ENCODE assay signal across 9 cellular contexts in the genomic region with DNA sequence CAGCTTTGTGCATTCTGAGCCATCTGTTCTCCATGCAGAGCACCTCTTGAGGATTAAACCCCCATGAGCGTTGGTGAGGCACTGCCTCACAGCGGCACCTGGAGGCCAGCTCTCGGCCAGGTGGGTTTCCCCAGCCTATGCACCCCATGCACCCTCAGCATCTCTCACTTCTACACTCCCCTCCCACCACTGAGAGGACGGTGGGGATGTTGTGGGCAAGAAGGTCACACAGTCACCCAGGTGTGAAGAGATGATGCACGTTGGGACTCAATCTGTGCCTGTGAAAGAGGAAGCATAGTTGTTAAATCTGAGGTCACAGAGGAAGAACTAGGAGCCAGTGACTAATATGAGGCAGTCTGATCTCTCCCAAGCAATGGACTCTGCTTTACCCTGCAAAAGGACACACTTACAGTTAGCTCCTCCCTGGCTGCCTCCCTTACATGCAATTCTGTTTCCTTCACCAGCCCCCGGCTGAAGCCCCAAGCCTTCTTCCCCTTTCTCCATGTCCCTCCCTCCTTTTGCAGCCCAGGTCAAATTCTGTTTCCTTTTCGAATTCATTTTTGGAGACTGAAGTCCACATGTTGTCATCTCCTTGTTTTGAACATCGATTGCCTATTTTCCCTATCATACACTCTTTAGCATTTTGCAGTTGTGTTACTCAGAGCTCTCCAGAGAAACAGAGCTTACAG. TPM values are rescaled to one million over a fixed set of nuclear protein-coding genes. Genes with fewer than 3 reads are reported as not detected.
DNase-seq lines count a peak whose midpoint lies in the region; ATAC-seq lines count a peak whose summit lies in the region.
"Had no signal": no experiment of that assay in that cellular context is flagged by ENCODE, and none has a peak within 500 bp of the region (broad histone marks: within the 10 kb centered on the region; RNA-seq: fewer than 3 reads in every experiment).

No MANE protein-coding gene starts in this region.

- H3K9me3 Mint-ChIP-seq in CD4-positive, CD25-positive, alpha-beta regulatory T cell: no peaks in the 10 kb centered on the region
- H3K9me3 Mint-ChIP-seq in activated T-cell treated with anti-CD3 and anti-CD28 coated beads, Interleukin-2, amount 50 U/mL, for 4 hours: no peaks in the 10 kb centered on the region
- H3K9me3 Mint-ChIP-seq: activated naive CD4-positive, alpha-beta T cell treated with anti-CD3 and anti-CD28 coated beads, Interleukin-2, amount 50 U/mL, for 24 hours had no signal

- ATAC-seq in CD4-positive, CD25-positive, alpha-beta regulatory T cell (ENCODE audit: low read depth in 2 of 2): peak; percentile 61 to 72
- ATAC-seq in GM19372 (IDR thresholded peaks at IDR 0.05; ENCODE audit: low read depth, unreplicated experiment): peak; percentile 92
- peak; percentile 92 for ATAC-seq in HG03280 (IDR thresholded peaks at IDR 0.05; ENCODE audit: unreplicated experiment)
- peak; percentile 90 to 99 for ATAC-seq in activated T-cell treated with anti-CD3 and anti-CD28 coated beads, Interleukin-2, amount 50 U/mL, for 4 hours

- no peak for DNase-seq in CD4-positive, CD25-positive, alpha-beta regulatory T cell
- DNase-seq in activated T-cell treated with anti-CD3 and anti-CD28 coated beads, Interleukin-2, amount 50 U/mL, for 4 hours: no peak
- peak; percentile 6 for DNase-seq in stimulated activated CD8-positive, alpha-beta memory T cell treated with anti-CD3 and anti-CD28 coated beads, Interleukin-15, amount 100 ng/mL, for 24 hours (ENCODE audit: low read depth)
- DNase-seq in OCI-M2 (lab: John Stamatoyannopoulos, UW; ENCODE audit: unreplicated experiment) (no peak), ACHN (no peak), mesenteric fat pad (ENCODE audit: low spot score) (no peak)

- no peak overlapping the region for H3K4me3 Mint-ChIP-seq in CD4-positive, CD25-positive, alpha-beta regulatory T cell
- H3K4me3 Mint-ChIP-seq in activated T-cell treated with anti-CD3 and anti-CD28 coated beads, Interleukin-2, amount 50 U/mL, for 4 hours: no peak overlapping the region
- H3K4me3 Mint-ChIP-seq: activated naive CD4-positive, alpha-beta T cell treated with anti-CD3 and anti-CD28 coated beads, Interleukin-2, amount 50 U/mL, for 24 hours had no signal

- H3K27ac Mint-ChIP-seq in CD4-positive, CD25-positive, alpha-beta regulatory T cell: peak overlapping the region in 2 of 3 donors; percentile 26 to 66
- H3K27ac Mint-ChIP-seq: activated naive CD4-positive, alpha-beta T cell treated with anti-CD3 and anti-CD28 coated beads, Interleukin-2, amount 50 U/mL, for 24 hours had no signal

- H3K9me3 ChIP-seq in CD4-positive, CD25-positive, alpha-beta regulatory T cell (ENCODE audit: control insufficient read depth in 2 of 2, low read length in 2 of 2): no peaks in the 10 kb centered on the region

- no peaks in the 10 kb centered on the region for H3K4me1 ChIP-seq in CD4-positive, CD25-positive, alpha-beta regulatory T cell (ENCODE audit: control insufficient read depth, insufficient read depth, low read length, poor library complexity, severe bottlenecking)

- no peak overlapping the region for H3K27ac ChIP-seq in CD4-positive, CD25-positive, alpha-beta regulatory T cell (ENCODE audit: insufficient read depth, low read length, poor library complexity, severe bottlenecking)

- H3K36me3 Mint-ChIP-seq in CD4-positive, CD25-positive, alpha-beta regulatory T cell: peaks cover 3% of the 10 kb centered on the region
- no peaks in the 10 kb centered on the region for H3K36me3 Mint-ChIP-seq in activated T-cell treated with anti-CD3 and anti-CD28 coated beads, Interleukin-2, amount 50 U/mL, for 4 hours (ENCODE audit: insufficient read depth)
- H3K36me3 Mint-ChIP-seq: activated naive CD4-positive, alpha-beta T cell treated with anti-CD3 and anti-CD28 coated beads, Interleukin-2, amount 50 U/mL, for 24 hours had no signal

- in situ Hi-C loops in ACHN (cut with HindIII; ENCODE audit: low pct_ligation_motif_present, low pct_unique_long_range_greater_than_20kb, low sequenced_read_pairs): no loop called here

- H3K4me1 Mint-ChIP-seq in CD4-positive, CD25-positive, alpha-beta regulatory T cell: peaks cover 5 to 15% (median 9%) of the 10 kb centered on the region in 4 donors
- H3K4me1 Mint-ChIP-seq in activated T-cell treated with anti-CD3 and anti-CD28 coated beads, Interleukin-2, amount 50 U/mL, for 4 hours (ENCODE audit: low read depth): peaks cover 16% of the 10 kb centered on the region

- no peaks in the 10 kb centered on the region for H3K27me3 ChIP-seq in CD4-positive, CD25-positive, alpha-beta regulatory T cell (ENCODE audit: control insufficient read depth, insufficient read depth, low read length)

- H3K4me3 ChIP-seq in CD4-positive, CD25-positive, alpha-beta regulatory T cell (ENCODE audit: low read depth, low read length): no peak overlapping the region

- no peaks in the 10 kb centered on the region for H3K27me3 Mint-ChIP-seq in CD4-positive, CD25-positive, alpha-beta regulatory T cell
- no peaks in the 10 kb centered on the region for H3K27me3 Mint-ChIP-seq in activated T-cell treated with anti-CD3 and anti-CD28 coated beads, Interleukin-2, amount 50 U/mL, for 4 hours (ENCODE audit: low read depth)
- H3K27me3 Mint-ChIP-seq: activated naive CD4-positive, alpha-beta T cell treated with anti-CD3 and anti-CD28 coated beads, Interleukin-2, amount 50 U/mL, for 24 hours had no signal

- no peaks in the 10 kb centered on the region for H3K36me3 ChIP-seq in CD4-positive, CD25-positive, alpha-beta regulatory T cell (ENCODE audit: control insufficient read depth, insufficient read depth, low read length)

RNA-seq across cellular contexts. Expression of gene HS3ST3B1, which starts 58.5 kb away (rescaled TPM):
- total RNA-seq in CD4-positive, CD25-positive, alpha-beta regulatory T cell: 47.8 TPM
- polyA plus RNA-seq in CD4-positive, CD25-positive, alpha-beta regulatory T cell: 10 to 100 TPM; 22.7 to 36.9 (median 25.0) TPM
- total RNA-seq in activated T-cell treated with anti-CD3 and anti-CD28 coated beads, Interleukin-2, amount 50 U/mL, for 4 hours: 10 to 100 TPM; 12.3 to 17.1 (median 13.5) TPM
- total RNA-seq in mesenteric fat pad: 3.6 TPM
